ENCODE assay signal across 20 cellular contexts in the genomic region with DNA sequence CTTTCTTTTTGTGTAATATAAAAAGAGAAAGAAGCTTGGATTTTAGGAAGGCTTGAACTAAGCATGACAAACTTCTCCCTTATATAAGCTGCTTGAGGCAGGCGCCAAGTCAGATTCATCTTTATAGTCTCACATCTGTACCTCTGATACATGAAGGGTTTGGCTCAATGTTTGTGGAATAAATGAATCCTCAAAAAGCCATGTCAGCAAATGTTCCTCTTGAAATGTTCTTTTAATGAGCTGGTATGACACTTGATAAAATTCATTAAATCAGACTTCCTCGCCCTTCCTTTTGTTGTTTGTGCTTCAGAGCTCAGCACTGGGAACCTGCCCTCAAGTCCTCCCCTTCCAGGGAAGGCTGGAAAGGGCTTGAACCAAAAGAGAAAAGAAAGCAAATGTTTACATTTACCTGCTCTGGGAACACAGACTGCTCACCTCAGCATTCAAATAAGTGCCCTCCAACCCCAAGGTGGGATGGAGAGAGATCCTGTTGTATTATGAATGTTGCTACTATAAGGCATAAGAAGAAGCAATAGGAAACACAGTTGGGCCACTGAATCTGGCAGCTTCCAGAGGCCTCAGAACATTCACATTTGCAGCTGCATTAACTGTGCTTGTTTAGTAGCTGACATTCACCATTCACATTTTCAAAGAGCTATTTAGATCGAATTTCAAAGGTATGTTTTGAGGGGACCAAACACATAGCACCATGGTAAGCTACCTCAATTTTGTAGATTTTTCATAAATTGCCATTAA.
DNase-seq lines count a peak whose midpoint lies in the region; ATAC-seq, FAIRE-seq and TF ChIP-seq lines count a peak whose summit lies in the region.
"Had no signal": no experiment of that assay in that cellular context is flagged by ENCODE, and none has a peak within 500 bp of the region (broad histone marks: within the 10 kb centered on the region; RNA-seq: fewer than 3 reads in every experiment).

No MANE protein-coding gene starts in this region.

- no peak for FAIRE-seq in HTR-8/SVneo (lab: Jason Lieb, UNC)
- FAIRE-seq: colon had no signal

- ATAC-seq in HG03571 (IDR thresholded peaks at IDR 0.05; ENCODE audit: unreplicated experiment) = no peak
- ATAC-seq: activated CD8-positive, alpha-beta memory T cell treated with anti-CD3 and anti-CD28 coated beads, Interleukin-2, amount 10 ng/mL, durations not matched to agents 7 days and 5 days; heart right ventricle; left ventricle myocardium superior had no signal

- no peaks in the 10 kb centered on the region for H3K27me3 Mint-ChIP-seq in brain
- H3K27me3 Mint-ChIP-seq: activated CD8-positive, alpha-beta memory T cell treated with anti-CD3 and anti-CD28 coated beads, Interleukin-2, amount 10 ng/mL, durations not matched to agents 7 days and 5 days; CD8-positive, alpha-beta memory T cell; stimulated activated naive CD8-positive, alpha-beta T cell treated with anti-CD3 and anti-CD28 coated beads, Interleukin-15, Interleukin-2, amounts not matched to agents 100 ng/mL and 50 ng/mL, for 24 hours had no signal

- no peak overlapping the region for H3K4me3 Mint-ChIP-seq in brain
- H3K4me3 Mint-ChIP-seq: activated CD8-positive, alpha-beta memory T cell treated with anti-CD3 and anti-CD28 coated beads, Interleukin-2, amount 10 ng/mL, durations not matched to agents 7 days and 5 days; activated naive CD8-positive, alpha-beta T cell treated with anti-CD3 and anti-CD28 coated beads for 36 hours; CD8-positive, alpha-beta memory T cell; stimulated activated naive CD8-positive, alpha-beta T cell treated with anti-CD3 and anti-CD28 coated beads, Interleukin-15, Interleukin-2, amounts not matched to agents 100 ng/mL and 50 ng/mL, for 24 hours had no signal

- peaks cover 0 to 8% (median 0%) of the 10 kb centered on the region in 5 experiments for H3K9me3 Mint-ChIP-seq in brain
- H3K9me3 Mint-ChIP-seq: activated naive CD8-positive, alpha-beta T cell treated with anti-CD3 and anti-CD28 coated beads for 36 hours; stimulated activated naive CD8-positive, alpha-beta T cell treated with anti-CD3 and anti-CD28 coated beads, Interleukin-15, Interleukin-2, amounts not matched to agents 100 ng/mL and 50 ng/mL, for 24 hours had no signal

- TF ChIP-seq CTCF in brain (conservative IDR thresholded peaks at IDR 0.05) (no peak), GM20000 (IDR thresholded peaks at IDR 0.05; ENCODE audit: extremely low read depth, missing control alignments) (no peak)

- peaks cover 43% of the 10 kb centered on the region for H3K4me1 Mint-ChIP-seq in brain
- H3K4me1 Mint-ChIP-seq: activated CD8-positive, alpha-beta memory T cell treated with anti-CD3 and anti-CD28 coated beads, Interleukin-2, amount 10 ng/mL, durations not matched to agents 7 days and 5 days; activated naive CD8-positive, alpha-beta T cell treated with anti-CD3 and anti-CD28 coated beads for 36 hours; CD8-positive, alpha-beta memory T cell had no signal

- DNase-seq in DMS79 treated with DMSO at 0.1 percent for 48 hours (lab: John Stamatoyannopoulos, UW) (peak; percentile 85), NCI-H128 (lab: John Stamatoyannopoulos, UW; ENCODE audit: unreplicated experiment) (peak; percentile 10), pons (ENCODE audit: low spot score) (peak; percentile 71), GM20000 (ENCODE audit: low spot score) (no peak), HTR-8/SVneo (ENCODE audit: insufficient read length, low spot score) (no peak)
- DNase-seq: activated CD8-positive, alpha-beta memory T cell treated with anti-CD3 and anti-CD28 coated beads, Interleukin-2, amount 10 ng/mL, durations not matched to agents 7 days and 5 days; activated naive CD8-positive, alpha-beta T cell treated with anti-CD3 and anti-CD28 coated beads for 36 hours; CD8-positive, alpha-beta memory T cell; H7; heart right ventricle; left ventricle myocardium superior; NCI-H1436 treated with DMSO at 0.1 percent for 48 hours; NCI-H524 treated with DMSO at 0.1 percent for 48 hours; Right ventricle myocardium superior; stimulated activated CD4-positive, alpha-beta T cell treated with anti-CD3 and anti-CD28 coated beads, Interleukin-2, amount 100 ng/mL, for 48 hours; upper lobe of left lung had no signal

- no peaks in the 10 kb centered on the region for H3K36me3 Mint-ChIP-seq in brain
- H3K36me3 Mint-ChIP-seq: activated CD8-positive, alpha-beta memory T cell treated with anti-CD3 and anti-CD28 coated beads, Interleukin-2, amount 10 ng/mL, durations not matched to agents 7 days and 5 days; activated naive CD8-positive, alpha-beta T cell treated with anti-CD3 and anti-CD28 coated beads for 36 hours; CD8-positive, alpha-beta memory T cell had no signal

- peak overlapping the region in 3 of 5 experiments; percentile 12 to 84 (median 43) for H3K27ac Mint-ChIP-seq in brain
- H3K27ac Mint-ChIP-seq: activated CD8-positive, alpha-beta memory T cell treated with anti-CD3 and anti-CD28 coated beads, Interleukin-2, amount 10 ng/mL, durations not matched to agents 7 days and 5 days; activated naive CD8-positive, alpha-beta T cell treated with anti-CD3 and anti-CD28 coated beads for 36 hours; CD8-positive, alpha-beta memory T cell; stimulated activated naive CD8-positive, alpha-beta T cell treated with anti-CD3 and anti-CD28 coated beads, Interleukin-15, Interleukin-2, amounts not matched to agents 100 ng/mL and 50 ng/mL, for 24 hours had no signal

Comparison
In these comparisons a context has a peak if more than half of its experiments do, and no peak if none do; other contexts are left out.
1. DNase-seq: peak in DMS79 treated with DMSO at 0.1 percent for 48 hours (single experiment), NCI-H128 (single experiment) and pons (single experiment); none in GM20000 (single experiment) and HTR-8/SVneo (single experiment).